Comparison of ENCODE assay signal across 10 cellular contexts in the genomic region with DNA sequence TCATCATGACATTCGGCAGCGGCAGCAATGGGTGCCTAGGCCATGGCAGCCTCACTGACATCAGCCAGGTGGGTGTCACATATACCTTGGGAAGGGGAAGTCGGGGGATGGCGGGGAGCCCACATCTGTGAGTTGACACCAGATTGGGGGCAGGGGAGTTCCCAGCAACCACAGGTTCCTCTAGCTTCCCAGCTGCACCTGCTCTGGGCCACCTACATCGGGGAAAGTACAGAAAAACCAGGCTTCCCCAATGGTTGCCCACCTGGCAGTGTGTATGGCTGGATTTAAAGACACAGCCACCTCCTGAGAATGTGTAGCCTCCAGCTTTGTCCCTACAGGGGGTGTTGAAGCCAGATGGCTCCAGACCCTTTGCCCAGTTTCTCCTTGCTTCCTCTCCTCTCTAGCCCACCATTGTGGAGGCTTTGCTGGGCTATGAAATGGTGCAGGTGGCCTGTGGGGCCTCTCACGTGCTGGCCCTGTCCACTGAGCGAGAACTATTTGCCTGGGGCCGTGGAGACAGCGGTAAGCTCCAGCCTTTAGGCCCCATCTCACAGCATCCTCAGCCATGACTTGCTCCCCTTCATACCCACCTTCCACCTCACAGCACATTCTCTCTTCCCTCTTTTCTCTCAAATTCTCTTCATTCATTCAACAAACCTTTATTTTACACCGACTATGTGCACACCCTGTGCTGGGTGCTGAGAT. TPM values are rescaled to one million over a fixed set of nuclear protein-coding genes. Genes with fewer than 3 reads are reported as not detected.
DNase-seq lines count a peak whose midpoint lies in the region; ATAC-seq and TF ChIP-seq lines count a peak whose summit lies in the region.
"Had no signal": no experiment of that assay in that cellular context is flagged by ENCODE, and none has a peak within 500 bp of the region (broad histone marks: within the 10 kb centered on the region; RNA-seq: fewer than 3 reads in every experiment).

No MANE protein-coding gene starts in this region.

- no peak overlapping the region for H3K18ac ChIP-seq in trophoblast cell (ENCODE audit: low read length)

- H4K8ac ChIP-seq in trophoblast cell (ENCODE audit: low read depth, low read length): no peak overlapping the region

- H3K4me1 ChIP-seq in trophoblast cell (ENCODE audit: control insufficient read depth in 1 of 2, insufficient read depth in 2 of 2, low read length in 2 of 2) (peaks cover 19 to 32% of the 10 kb centered on the region in 2 experiments), thyroid gland (peaks cover 16 to 20% of the 10 kb centered on the region in 2 donors), upper lobe of left lung (peaks cover 6 to 27% (median 16%) of the 10 kb centered on the region in 4 donors)

- no peak for TF ChIP-seq EP300 in upper lobe of left lung (IDR thresholded peaks at IDR 0.05)

- peak overlapping the region; percentile 20 for H3K4me3 Mint-ChIP-seq in activated T-cell treated with anti-CD3 and anti-CD28 coated beads, Interleukin-2, amount 50 U/mL, for 24 hours

- peaks cover 3 to 7% of the 10 kb centered on the region in 2 experiments for H3K36me3 ChIP-seq in trophoblast cell (ENCODE audit: control insufficient read depth in 1 of 2, insufficient read depth in 2 of 2, low read length in 2 of 2)
- H3K36me3 ChIP-seq in thyroid gland: no peaks in the 10 kb centered on the region
- no peaks in the 10 kb centered on the region for H3K36me3 ChIP-seq in upper lobe of left lung
- H3K36me3 ChIP-seq: left ventricle myocardium inferior had no signal

- TF ChIP-seq CTCF in GM10266 (IDR thresholded peaks at IDR 0.05; ENCODE audit: control insufficient read depth, insufficient read depth, low read depth, missing control alignments) (no peak), thyroid gland (IDR thresholded peaks at IDR 0.05) (no peak), upper lobe of left lung (IDR thresholded peaks at IDR 0.05) (no peak)

- H4K12ac ChIP-seq in trophoblast cell (ENCODE audit: low read depth, low read length): no peak overlapping the region

- no peak overlapping the region for H3K4me3 ChIP-seq in trophoblast cell (ENCODE audit: low read depth, low read length)
- no peak overlapping the region for H3K4me3 ChIP-seq in thyroid gland (replicated peaks in 1 of 3)
- no peak overlapping the region for H3K4me3 ChIP-seq in upper lobe of left lung
- H3K4me3 ChIP-seq: left ventricle myocardium inferior, skin epidermis had no signal

- peak overlapping the region; percentile 5 for H2BK12ac ChIP-seq in trophoblast cell (ENCODE audit: low read length)

- intact Hi-C loops in thyroid gland (cut with DNase I): no loop called here

- peak overlapping the region; percentile 36 for H3K14ac ChIP-seq in trophoblast cell (ENCODE audit: low read length)

- DNase-seq in GM10266 (ENCODE audit: extremely low spot score) (peak; percentile 56), trophoblast cell (peak; percentile 62 to 70), AML-193 (lab: John Stamatoyannopoulos, UW) (no peak), anterior cingulate cortex (lab: John Stamatoyannopoulos, UW) (no peak), thyroid gland (no peak), upper lobe of left lung (no peak)
- DNase-seq in activated T-cell treated with anti-CD3 and anti-CD28 coated beads, Interleukin-2, amount 50 U/mL, for 24 hours: peak; percentile 70
- DNase-seq: left ventricle myocardium inferior had no signal

- H3K9me3 Mint-ChIP-seq in activated T-cell treated with anti-CD3 and anti-CD28 coated beads, Interleukin-2, amount 50 U/mL, for 24 hours: peaks cover 2% of the 10 kb centered on the region

- ATAC-seq in HG03108 (IDR thresholded peaks at IDR 0.05; ENCODE audit: unreplicated experiment): peak; percentile 27
- no peak for ATAC-seq in upper lobe of left lung (ENCODE audit: low FRiP score in 2 of 2)

- peaks cover 16% of the 10 kb centered on the region for H3K79me1 ChIP-seq in trophoblast cell (ENCODE audit: low read length)

- peaks cover 9% of the 10 kb centered on the region for H3K9me3 ChIP-seq in trophoblast cell (ENCODE audit: insufficient read depth, low read depth, low read length)
- no peaks in the 10 kb centered on the region for H3K9me3 ChIP-seq in thyroid gland
- H3K9me3 ChIP-seq in upper lobe of left lung: no peaks in the 10 kb centered on the region
- H3K9me3 ChIP-seq: left ventricle myocardium inferior had no signal

- peak overlapping the region; percentile 3 for H3K27ac ChIP-seq in trophoblast cell (ENCODE audit: low read depth, low read length)
- no peak overlapping the region for H3K27ac ChIP-seq in thyroid gland
- no peak overlapping the region for H3K27ac ChIP-seq in upper lobe of left lung
- H3K27ac ChIP-seq: left ventricle myocardium inferior had no signal

- WGBS in trophoblast cell (ENCODE audit: extremely low coverage, insufficient coverage, insufficient read length): 100% methylated on average over 1 of the region's 10 CpGs
- 84 to 89% methylated on average over 9 to 10 of the region's 10 CpGs for WGBS in thyroid gland, 2 donors
- WGBS in upper lobe of left lung, 2 donors: 85 to 87% methylated on average over 10 of the region's 10 CpGs

- peak overlapping the region; percentile 70 for H2AK5ac ChIP-seq in trophoblast cell (ENCODE audit: low read length)

- H3K4me2 ChIP-seq in trophoblast cell (ENCODE audit: low read length): no peak overlapping the region

- no peak overlapping the region for H2BK5ac ChIP-seq in trophoblast cell (ENCODE audit: low read depth, low read length, poor library complexity)

- peak overlapping the region; percentile 72 for H3K27ac Mint-ChIP-seq in activated T-cell treated with anti-CD3 and anti-CD28 coated beads, Interleukin-2, amount 50 U/mL, for 24 hours

- no peak overlapping the region for H3K4ac ChIP-seq in trophoblast cell (ENCODE audit: low read depth, low read length)

- H3K27me3 ChIP-seq in trophoblast cell (ENCODE audit: insufficient read depth, low read length): no peaks in the 10 kb centered on the region
- no peaks in the 10 kb centered on the region for H3K27me3 ChIP-seq in thyroid gland
- H3K27me3 ChIP-seq in upper lobe of left lung: no peaks in the 10 kb centered on the region

- no peak overlapping the region for H3K23ac ChIP-seq in trophoblast cell (ENCODE audit: low read length)

- H2AFZ ChIP-seq in trophoblast cell (ENCODE audit: insufficient read depth, low read length, poor library complexity): no peak overlapping the region

- no peak overlapping the region for H3K9ac ChIP-seq in trophoblast cell (ENCODE audit: low read length)

- no peaks in the 10 kb centered on the region for H3K27me3 Mint-ChIP-seq in activated T-cell treated with anti-CD3 and anti-CD28 coated beads, Interleukin-2, amount 50 U/mL, for 24 hours

- peaks cover 26% of the 10 kb centered on the region for H3K36me3 Mint-ChIP-seq in activated T-cell treated with anti-CD3 and anti-CD28 coated beads, Interleukin-2, amount 50 U/mL, for 24 hours (ENCODE audit: low read depth)

- peaks cover 4% of the 10 kb centered on the region for H3K79me2 ChIP-seq in trophoblast cell (ENCODE audit: control insufficient read depth, insufficient read depth, low read length, poor library complexity)

- peak overlapping the region; percentile 7 for H4K91ac ChIP-seq in trophoblast cell (ENCODE audit: low read depth, low read length)

- peaks cover 43% of the 10 kb centered on the region for H3K4me1 Mint-ChIP-seq in activated T-cell treated with anti-CD3 and anti-CD28 coated beads, Interleukin-2, amount 50 U/mL, for 24 hours (ENCODE audit: low read depth)

- TF ChIP-seq POLR2A in thyroid gland (IDR thresholded peaks at IDR 0.05) (no peak), upper lobe of left lung (IDR thresholded peaks at IDR 0.05) (no peak)

- H2BK120ac ChIP-seq in trophoblast cell (ENCODE audit: insufficient read depth, low read length, poor library complexity): peak overlapping the region; percentile 20

RNA-seq across cellular contexts. Expression of a gene that starts 5.0 kb away (rescaled TPM):
- polyA plus RNA-seq in trophoblast cell (2013): 192 and 199 TPM in 2 replicates
- total RNA-seq in thyroid gland (10 to 100 TPM; 33.3 to 64.3 (median 44.3) TPM), upper lobe of left lung (10 to 100 TPM; 34.8 to 84.9 (median 64.1) TPM)

RNA-seq across cellular contexts. Expression of a gene that starts 10.2 kb away (rescaled TPM):
- 3.8 and 4.4 TPM in 2 replicates for polyA plus RNA-seq in trophoblast cell (2013)
- total RNA-seq in thyroid gland (10 to 100 TPM in 1 of 4 donors, 1 to 10 TPM in 3; 3.9 to 14.0 (median 8.1) TPM), upper lobe of left lung (10 to 100 TPM in 3 of 6 donors, 1 to 10 TPM in 3; 3.5 to 34.6 (median 13.0) TPM)

RNA-seq across cellular contexts. Expression of a gene that starts 12.8 kb away (rescaled TPM):
- polyA plus RNA-seq in trophoblast cell (2013): 29.4 and 32.8 TPM in 2 replicates
- total RNA-seq in thyroid gland: 10 to 100 TPM in 1 of 4 donors, 1 to 10 TPM in 3; 1.6 to 21.4 (median 5.1) TPM
- total RNA-seq in upper lobe of left lung: 10 to 100 TPM in 3 of 6 donors, 1 to 10 TPM in 3; 4.1 to 25.8 (median 14.1) TPM

RNA-seq across cellular contexts. Expression of a gene that starts 19.0 kb away (rescaled TPM):
- 2,630 and 2,632 TPM in 2 replicates for polyA plus RNA-seq in trophoblast cell (2013)
- total RNA-seq in thyroid gland (100 to 1,000 TPM; 181 to 750 (median 443) TPM), upper lobe of left lung (1,000 to 10,000 TPM in 2 of 6 donors, 100 to 1,000 TPM in 4; 206 to 1,142 (median 416) TPM)

RNA-seq across cellular contexts. Expression of a gene that starts 21.2 kb away (rescaled TPM):
- 107 and 110 TPM in 2 replicates for polyA plus RNA-seq in trophoblast cell (2013)
- total RNA-seq in thyroid gland (100 to 1,000 TPM; 136 to 186 (median 159) TPM), upper lobe of left lung (100 to 1,000 TPM in 2 of 6 donors, 10 to 100 TPM in 4; 69.5 to 123 (median 85.5) TPM)

Comparison
In these comparisons a context has a peak if more than half of its experiments do, and no peak if none do; other contexts are left out.
1. DNase-seq: peak in GM10266 (single experiment), activated T-cell treated with anti-CD3 and anti-CD28 coated beads, Interleukin-2, amount 50 U/mL, for 24 hours (single experiment) and trophoblast cell (2 of 2); none in AML-193 (0 of 2), anterior cingulate cortex (0 of 58), thyroid gland (0 of 2) and upper lobe of left lung (0 of 2).